Comparison of ENCODE assay signal across 1 cellular context in the genomic region with DNA sequence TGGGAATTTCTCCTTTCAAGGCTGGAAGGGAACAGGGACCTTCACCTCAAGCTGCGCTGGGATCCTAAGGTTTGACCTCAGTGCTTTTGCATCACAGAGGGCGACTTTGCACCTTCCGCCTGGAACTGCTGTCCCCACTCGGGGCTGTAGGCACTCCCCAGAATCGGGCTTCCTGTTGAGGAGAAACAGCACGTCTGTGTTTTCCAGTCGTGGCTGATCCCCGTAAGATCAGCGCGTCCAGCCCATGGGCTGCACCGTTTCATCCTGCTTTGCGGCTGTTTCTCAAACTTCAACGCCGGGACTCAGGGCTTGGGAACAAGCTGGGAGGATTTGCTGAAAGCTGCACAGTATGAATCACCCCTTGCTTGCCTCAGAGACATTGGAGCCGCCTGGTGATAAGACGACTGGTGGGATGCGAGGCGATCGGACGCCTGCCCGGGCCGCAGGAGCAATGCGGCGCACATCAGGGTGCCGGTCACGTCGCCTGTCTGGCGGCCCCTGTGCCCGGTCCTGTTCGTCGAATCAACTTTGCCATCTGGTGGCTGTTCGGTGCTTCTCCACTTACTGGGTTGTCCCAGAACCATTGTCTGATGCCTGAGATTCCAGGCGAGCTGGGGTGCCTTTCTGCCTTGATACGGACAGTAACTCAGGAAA.
TF ChIP-seq lines count a peak whose summit lies in the region.

No MANE protein-coding gene starts in this region.

TF ChIP-seq in IMR-90, 13 proteins besides CTCF, POLR2A, EP300 and RAD21:
- TF ChIP-seq SMC3 (IDR thresholded peaks at IDR 0.05; ENCODE audit: low read depth, low read length) (peak; percentile 32), NFE2L2 (IDR thresholded peaks at IDR 0.05; ENCODE audit: low read depth, low read length) (0 out of 2 replicates have a peak, but pooled peaks have one; percentile 1), MAFK (IDR thresholded peaks at IDR 0.05; ENCODE audit: low read depth, low read length) (no peak), RCOR1 (IDR thresholded peaks at IDR 0.05; ENCODE audit: insufficient replicate concordance, low read length) (no peak), BHLHE40 (IDR thresholded peaks at IDR 0.05; ENCODE audit: low read depth, low read length) (peak; percentile 49; the same call in 1 of the 2 replicates), FOS (IDR thresholded peaks at IDR 0.05; ENCODE audit: low read depth, low read length) (peak; percentile 33; the same call in 1 of the 2 replicates), CEBPB (IDR thresholded peaks at IDR 0.05; ENCODE audit: low read depth, low read length) (peak; percentile 46; the same call in 1 of the 2 replicates)
